Comparison of ENCODE assay signal across 9 cellular contexts in genomic region chr11:114307524-114308203, GRCh38. TPM values are rescaled to one million over a fixed set of nuclear protein-coding genes. Genes with fewer than 3 reads are reported as not detected.
DNase-seq lines count a peak whose midpoint lies in the region; ATAC-seq and TF ChIP-seq lines count a peak whose summit lies in the region.
"Had no signal": no experiment of that assay in that cellular context is flagged by ENCODE, and none has a peak within 500 bp of the region (broad histone marks: within the 10 kb centered on the region; RNA-seq: fewer than 3 reads in every experiment).

No MANE protein-coding gene starts in this region.

- H3K27me3 ChIP-seq in right lobe of liver: no peaks in the 10 kb centered on the region

- TF ChIP-seq CTCF in coronary artery (IDR thresholded peaks at IDR 0.05) (no peak), right lobe of liver (IDR thresholded peaks at IDR 0.05) (no peak)

- WGBS in right lobe of liver (ENCODE audit: insufficient coverage, low coverage, low lambda C conversion rate, missing lambda C conversion rate): 2% methylated on average over 8 of the region's 9 CpGs

- no peaks in the 10 kb centered on the region for H3K9me3 ChIP-seq in right lobe of liver

- DNase-seq in HuH-7 (ENCODE audit: low spot score): peak; percentile 30
- DNase-seq in coronary artery (ENCODE audit: low spot score): peak; percentile 91
- peak; percentile 64 to 91 (median 87) for DNase-seq in right lobe of liver
- DNase-seq in ureter (ENCODE audit: low spot score): peak; percentile 59
- DNase-seq in SKM-1 treated with dmso at 0.1 percent for 144 hours (lab: John Stamatoyannopoulos, UW; ENCODE audit: unreplicated experiment): no peak
- no peak for DNase-seq in stimulated activated CD4-positive, alpha-beta T cell treated with anti-CD3 and anti-CD28 coated beads, Interleukin-15, amount 100 ng/mL, for 24 hours
- DNase-seq: amygdala had no signal

- peaks cover 6 to 35% (median 16%) of the 10 kb centered on the region in 4 donors for H3K36me3 ChIP-seq in right lobe of liver

- peaks cover 0 to 81% (median 20%) of the 10 kb centered on the region in 4 donors for H3K4me1 ChIP-seq in right lobe of liver

- peak; percentile 19 for TF ChIP-seq POLR2A in right lobe of liver (IDR thresholded peaks at IDR 0.05)

- ATAC-seq in right lobe of liver (peak; percentile 14 to 71 (median 50)), HG03139 (IDR thresholded peaks at IDR 0.05; ENCODE audit: unreplicated experiment) (no peak), GM18870 (IDR thresholded peaks at IDR 0.05; ENCODE audit: unreplicated experiment) (no peak)

- H3K4me3 ChIP-seq in coronary artery (peak overlapping the region; percentile 65), right lobe of liver (peak overlapping the region in 2 of 3 donors; percentile 21)

- intact Hi-C loops in right lobe of liver (cut with DNase I): no loop called here

- H3K27ac ChIP-seq in coronary artery: peak overlapping the region; percentile 80 to 91
- H3K27ac ChIP-seq in right lobe of liver: peak overlapping the region; percentile 64 to 92 (median 85)

RNA-seq across cellular contexts. Expression of gene NNMT, which starts 11.5 kb away (rescaled TPM):
- total RNA-seq in right lobe of liver: 1,000 to 10,000 TPM in 4 of 6 experiments, 100 to 1,000 TPM in 2; 634 to 3,368 (median 2,270) TPM
- total RNA-seq in ureter: 141 TPM

Comparison
In these comparisons a context has a peak if more than half of its experiments do, and no peak if none do; other contexts are left out.
1. DNase-seq: peak in HuH-7 (single experiment), coronary artery (single experiment), right lobe of liver (3 of 3) and ureter (single experiment); none in SKM-1 treated with dmso at 0.1 percent for 144 hours (single experiment) and stimulated activated CD4-positive, alpha-beta T cell treated with anti-CD3 and anti-CD28 coated beads, Interleukin-15, amount 100 ng/mL, for 24 hours (single experiment).
2. ATAC-seq: peak in right lobe of liver (4 of 4); none in HG03139 (single experiment) and GM18870 (single experiment).